2 cellular contexts compared by ENCODE assay signal in genomic region chr16:86499889-86500707, GRCh38.
A peak's percentile ranks its signal among the peaks of the same experiment; 100 is the strongest.
TF ChIP-seq lines count a peak whose summit lies in the region.

No MANE protein-coding gene starts in this region.

TF ChIP-seq in H1, 55 proteins besides CTCF, POLR2A, EP300 and RAD21:
- TF ChIP-seq CTBP2 (IDR thresholded peaks at IDR 0.05; ENCODE audit: borderline replicate concordance, insufficient read depth, insufficient read length, low read length) = peak; percentile 56
- no peak for TF ChIP-seq SRF (IDR thresholded peaks at IDR 0.05; ENCODE audit: low read depth, low read length)
- peak; percentile 71 for TF ChIP-seq RNF2 (IDR thresholded peaks at IDR 0.05; ENCODE audit: borderline replicate concordance, low read depth, low read length, missing control alignments, poor library complexity, severe bottlenecking)
TF ChIP-seq in H1: peak in this region for 2.

TF ChIP-seq in SK-N-SH treated with all-trans-retinoic acid at 6 μM for 48 hours, 23 proteins besides CTCF, POLR2A, EP300 and RAD21:
- TF ChIP-seq TSHZ2 (CRISPR knock-in tag; IDR thresholded peaks at IDR 0.05) (no peak), PPARA (CRISPR knock-in tag; IDR thresholded peaks at IDR 0.05; ENCODE audit: borderline replicate concordance) (no peak), ZFP30 (CRISPR knock-in tag; IDR thresholded peaks at IDR 0.05) (no peak), CREB5 (CRISPR knock-in tag; IDR thresholded peaks at IDR 0.05; ENCODE audit: low read depth) (no peak), RARB (CRISPR knock-in tag; IDR thresholded peaks at IDR 0.05) (no peak), ZNF8 (CRISPR knock-in tag; IDR thresholded peaks at IDR 0.05) (no peak), POU6F1 (CRISPR knock-in tag; IDR thresholded peaks at IDR 0.05; ENCODE audit: borderline replicate concordance, low read depth) (no peak), CSRNP3 (CRISPR knock-in tag; IDR thresholded peaks at IDR 0.05) (no peak), ZNF70 (CRISPR knock-in tag; IDR thresholded peaks at IDR 0.05) (no peak), OSR1 (CRISPR knock-in tag; IDR thresholded peaks at IDR 0.05) (no peak)
TF ChIP-seq in SK-N-SH treated with all-trans-retinoic acid at 6 μM for 48 hours: peak in this region for 0.
